ENCODE assay signal across 10 cellular contexts in genomic region chr5:173010021-173010420, GRCh38. TPM values are rescaled to one million over a fixed set of nuclear protein-coding genes. Genes with fewer than 3 reads are reported as not detected.
DNase-seq lines count a peak whose midpoint lies in the region; ATAC-seq and TF ChIP-seq lines count a peak whose summit lies in the region.
"Had no signal": no experiment of that assay in that cellular context is flagged by ENCODE, and none has a peak within 500 bp of the region (broad histone marks: within the 10 kb centered on the region; RNA-seq: fewer than 3 reads in every experiment).

No MANE protein-coding gene starts in this region.

- ATAC-seq in foreskin keratinocyte (peak; percentile 35), right lobe of liver (no peak)

- H3K4me1 Mint-ChIP-seq in stimulated activated naive CD8-positive, alpha-beta T cell treated with anti-CD3 and anti-CD28 coated beads, Interleukin-15, Interleukin-2, amounts not matched to agents 100 ng/mL and 50 ng/mL, for 24 hours (ENCODE audit: low read depth), result peaks cover 61% of the 10 kb centered on the region

- peak; percentile 19 for DNase-seq in activated T-cell treated with anti-CD3 and anti-CD28 coated beads for 48 hours (ENCODE audit: low read depth)
- no peak for DNase-seq in activated T-cell treated with anti-CD3 and anti-CD28 coated beads for 4 hours
- DNase-seq in activated CD4-positive, alpha-beta T cell treated with anti-CD3 and anti-CD28 coated beads, Interleukin-2, amount 50 U/mL, for 4 hours, result peak; percentile 7 to 9
- no peak for DNase-seq in foreskin keratinocyte
- DNase-seq in right lobe of liver, result no peak
- DNase-seq in EL, result no peak
- no peak for DNase-seq in colonic mucosa
- DNase-seq: MM.1S had no signal

- no peak for TF ChIP-seq POLR2A in right lobe of liver (IDR thresholded peaks at IDR 0.05)

- no peaks in the 10 kb centered on the region for H3K36me3 ChIP-seq in right lobe of liver
- no peaks in the 10 kb centered on the region for H3K36me3 ChIP-seq in colonic mucosa
- H3K36me3 ChIP-seq: uterus had no signal

- H3K9me3 ChIP-seq in right lobe of liver (no peaks in the 10 kb centered on the region), colonic mucosa (no peaks in the 10 kb centered on the region)
- H3K9me3 ChIP-seq: uterus had no signal

- no peak overlapping the region for H3K9ac ChIP-seq in colonic mucosa (ENCODE audit: low read depth in 2 of 2, low read length in 2 of 2)

- H3K4me1 ChIP-seq in foreskin keratinocyte (peaks cover 3% of the 10 kb centered on the region), right lobe of liver (peaks cover 0 to 36% (median 7%) of the 10 kb centered on the region in 4 donors), colonic mucosa (peaks cover 9% of the 10 kb centered on the region)
- H3K4me1 ChIP-seq: uterus had no signal

- H3K36me3 Mint-ChIP-seq in stimulated activated naive CD8-positive, alpha-beta T cell treated with anti-CD3 and anti-CD28 coated beads, Interleukin-15, Interleukin-2, amounts not matched to agents 100 ng/mL and 50 ng/mL, for 24 hours (ENCODE audit: low read depth), result peaks cover 18% of the 10 kb centered on the region

- H3K9me3 Mint-ChIP-seq in stimulated activated naive CD8-positive, alpha-beta T cell treated with anti-CD3 and anti-CD28 coated beads, Interleukin-15, Interleukin-2, amounts not matched to agents 100 ng/mL and 50 ng/mL, for 24 hours, result no peaks in the 10 kb centered on the region

- no peaks in the 10 kb centered on the region for H3K27me3 Mint-ChIP-seq in stimulated activated naive CD8-positive, alpha-beta T cell treated with anti-CD3 and anti-CD28 coated beads, Interleukin-15, Interleukin-2, amounts not matched to agents 100 ng/mL and 50 ng/mL, for 24 hours

- TF ChIP-seq CTCF in foreskin keratinocyte (conservative IDR thresholded peaks at IDR 0.05) (no peak), right lobe of liver (IDR thresholded peaks at IDR 0.05) (no peak), colonic mucosa (IDR thresholded peaks at IDR 0.05) (no peak)

- H3K27ac Mint-ChIP-seq in stimulated activated naive CD8-positive, alpha-beta T cell treated with anti-CD3 and anti-CD28 coated beads, Interleukin-15, Interleukin-2, amounts not matched to agents 100 ng/mL and 50 ng/mL, for 24 hours, result peak overlapping the region; percentile 74

- no peak overlapping the region for H3K4me3 Mint-ChIP-seq in stimulated activated naive CD8-positive, alpha-beta T cell treated with anti-CD3 and anti-CD28 coated beads, Interleukin-15, Interleukin-2, amounts not matched to agents 100 ng/mL and 50 ng/mL, for 24 hours

- 78% methylated on average over 4 of the region's 6 CpGs for WGBS in right lobe of liver (ENCODE audit: insufficient coverage, low coverage, low lambda C conversion rate, missing lambda C conversion rate)

- intact Hi-C loops in right lobe of liver (cut with DNase I), result no loop called here
- intact Hi-C loops in colonic mucosa (cut with DNase I), result no loop called here

- H3K27me3 ChIP-seq in foreskin keratinocyte (no peaks in the 10 kb centered on the region), right lobe of liver (no peaks in the 10 kb centered on the region), colonic mucosa (no peaks in the 10 kb centered on the region)
- H3K27me3 ChIP-seq: uterus had no signal

- no peak overlapping the region for H3K27ac ChIP-seq in foreskin keratinocyte
- H3K27ac ChIP-seq in right lobe of liver, result no peak overlapping the region
- no peak overlapping the region for H3K27ac ChIP-seq in colonic mucosa

- H3K4me3 ChIP-seq in right lobe of liver (no peak overlapping the region), colonic mucosa (no peak overlapping the region)
- H3K4me3 ChIP-seq: uterus had no signal

RNA-seq across cellular contexts. Expression of gene ATP6V0E1, which starts 26.4 kb away (rescaled TPM):
- total RNA-seq in foreskin keratinocyte, result 136 and 157 TPM in 2 replicates
- 279 and 299 TPM in 2 replicates for polyA plus RNA-seq in foreskin keratinocyte
- 100 to 1,000 TPM in 5 of 6 experiments, 10 to 100 TPM in 1; 83.1 to 202 (median 116) TPM for total RNA-seq in right lobe of liver
- 100 to 1,000 TPM; 194 to 218 TPM for total RNA-seq in colonic mucosa

RNA-seq across cellular contexts. Expression of gene CREBRF, which starts 46.1 kb away (rescaled TPM):
- 2.8 and 2.9 TPM in 2 replicates for total RNA-seq in foreskin keratinocyte
- 0.25 and 0.31 TPM in 2 replicates for polyA plus RNA-seq in foreskin keratinocyte
- total RNA-seq in right lobe of liver, result 10 to 100 TPM in 4 of 6 experiments, 1 to 10 TPM in 2; 6.5 to 15.7 (median 12.6) TPM
- 10 to 100 TPM in 1 of 2 donors, 1 to 10 TPM in 1; 7.2 to 19.1 TPM for total RNA-seq in colonic mucosa

RNA-seq across cellular contexts. Expression of gene RPL26L1, which starts 50.8 kb away (rescaled TPM):
- total RNA-seq in foreskin keratinocyte (71.0 and 80.3 TPM in 2 replicates), right lobe of liver (10 to 100 TPM; 14.2 to 33.4 (median 19.2) TPM), colonic mucosa (10 to 100 TPM; 26.6 to 50.6 TPM)
- polyA plus RNA-seq in foreskin keratinocyte, result 101 and 110 TPM in 2 replicates

Comparison
In these comparisons a context has a peak if more than half of its experiments do, and no peak if none do; other contexts are left out.
1. DNase-seq: peak in activated T-cell treated with anti-CD3 and anti-CD28 coated beads for 48 hours (single experiment) and activated CD4-positive, alpha-beta T cell treated with anti-CD3 and anti-CD28 coated beads, Interleukin-2, amount 50 U/mL, for 4 hours (2 of 2); none in activated T-cell treated with anti-CD3 and anti-CD28 coated beads for 4 hours (single experiment), foreskin keratinocyte (0 of 2), right lobe of liver (0 of 3), EL (single experiment) and colonic mucosa (single experiment).